In the genomic region with DNA sequence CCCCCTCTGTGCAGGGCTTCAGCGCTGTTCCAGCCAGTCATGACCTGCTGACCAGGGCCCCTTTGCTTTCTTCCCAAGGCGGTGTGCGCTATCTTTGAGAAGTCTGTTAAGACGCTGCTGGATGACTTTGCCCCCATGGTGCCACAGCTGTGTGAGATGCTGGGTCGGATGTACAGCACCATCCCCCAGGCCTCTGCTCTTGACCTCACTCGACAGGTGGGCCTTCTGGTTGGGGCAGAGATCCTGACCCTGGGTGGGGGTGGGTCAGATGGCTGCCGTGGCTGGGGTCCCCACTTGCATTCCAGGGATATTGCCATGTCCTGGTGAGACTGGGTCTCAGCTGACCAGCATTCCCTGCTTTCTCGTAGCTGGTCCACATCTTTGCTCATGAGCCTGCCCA, we compare ENCODE assay signal across 25 cellular contexts. TPM values are rescaled to one million over a fixed set of nuclear protein-coding genes. Genes with fewer than 3 reads are reported as not detected.
"Had no signal": no experiment of that assay in that cellular context is flagged by ENCODE, and none has a peak within 500 bp of the region (broad histone marks: within the 10 kb centered on the region; RNA-seq: fewer than 3 reads in every experiment).

No MANE protein-coding gene starts in this region.

- H3K27me3 ChIP-seq: SJSA1 had no signal

- H3K27ac ChIP-seq: HL-60, KMS-11, SJSA1, SK-N-MC had no signal

- FAIRE-seq: HTR-8/SVneo, K562, RCC 7860 had no signal

- H3K9me3 ChIP-seq: SJSA1 had no signal

- H3K27ac Mint-ChIP-seq: IgD-negative memory B cell had no signal

- H3K27me3 Mint-ChIP-seq: IgD-negative memory B cell had no signal

- H3K4me1 Mint-ChIP-seq: IgD-negative memory B cell had no signal

- H3K4me3 ChIP-seq: K562, SJSA1, SK-N-MC had no signal

- H3K4me1 ChIP-seq: SJSA1 had no signal

- DNase-seq: Kasumi-1, MM.1S, NCI-H1092 treated with DMSO at 0.1 percent for 48 hours, NCI-H1436, NCI-H187, NCI-H2029, NCI-H2081 treated with DMSO at 0.1 percent for 48 hours, NCI-H2171, NCI-H226, NCI-H446, NCI-H510A, NCI-H524 treated with DMSO at 0.1 percent for 48 hours, NCI-H69, NCI-H774, Right ventricle myocardium superior, RPMI8226, SIG-M5 had no signal

- H3K9me3 Mint-ChIP-seq: IgD-negative memory B cell had no signal

RNA-seq across cellular contexts. Expression of a gene that starts 27.2 kb away (rescaled TPM):
- total RNA-seq: Right ventricle myocardium superior, SJSA1 had no signal
- polyA plus RNA-seq: IgD-negative memory B cell had no signal
